ENCODE assay signal across 1 cellular context in genomic region chr7:21169667-21170605, GRCh38.
TF ChIP-seq lines count a peak whose summit lies in the region.

No MANE protein-coding gene starts in this region.

TF ChIP-seq in SK-N-SH treated with all-trans-retinoic acid at 6 μM for 48 hours, 23 proteins besides CTCF, POLR2A, EP300 and RAD21 (continued from another document):
- TF ChIP-seq POU6F1 (CRISPR knock-in tag; IDR thresholded peaks at IDR 0.05; ENCODE audit: borderline replicate concordance, low read depth), result no peak
- TF ChIP-seq BACH2 (CRISPR knock-in tag; IDR thresholded peaks at IDR 0.05; ENCODE audit: borderline replicate concordance), result no peak
- no peak for TF ChIP-seq ISL1 (CRISPR knock-in tag; IDR thresholded peaks at IDR 0.05)
- no peak for TF ChIP-seq PPARA (CRISPR knock-in tag; IDR thresholded peaks at IDR 0.05; ENCODE audit: borderline replicate concordance)
- TF ChIP-seq GLIS3 (CRISPR knock-in tag; IDR thresholded peaks at IDR 0.05), result no peak
- TF ChIP-seq ARNTL (CRISPR knock-in tag; IDR thresholded peaks at IDR 0.05; ENCODE audit: borderline replicate concordance, low read depth), result no peak
- TF ChIP-seq PATZ1 (CRISPR knock-in tag; IDR thresholded peaks at IDR 0.05; ENCODE audit: borderline replicate concordance), result no peak
- TF ChIP-seq ZFP30 (CRISPR knock-in tag; IDR thresholded peaks at IDR 0.05), result no peak
- no peak for TF ChIP-seq SNAI2 (CRISPR knock-in tag; IDR thresholded peaks at IDR 0.05)
- TF ChIP-seq CREB5 (CRISPR knock-in tag; IDR thresholded peaks at IDR 0.05; ENCODE audit: low read depth), result no peak
